10 cellular contexts compared by ENCODE assay signal in the genomic region with DNA sequence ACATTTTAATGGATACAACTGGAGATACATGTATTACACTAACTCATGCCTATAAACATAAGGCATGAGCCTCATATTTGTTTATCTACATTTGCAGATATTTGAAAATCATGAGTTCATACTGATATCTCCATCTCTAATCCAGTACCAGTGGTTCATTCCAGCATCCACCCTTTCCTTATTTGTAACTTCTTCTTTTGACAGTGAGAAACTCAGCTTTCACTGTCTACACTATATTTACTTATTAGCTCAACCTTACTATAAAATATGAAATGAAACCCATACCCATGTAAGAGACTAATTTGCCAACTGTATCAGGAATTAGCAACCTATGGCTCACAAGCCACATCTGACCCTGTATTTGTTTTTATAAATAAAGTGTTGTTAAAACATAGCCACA.
DNase-seq lines count a peak whose midpoint lies in the region; ATAC-seq and TF ChIP-seq lines count a peak whose summit lies in the region.
"Had no signal": no experiment of that assay in that cellular context is flagged by ENCODE, and none has a peak within 500 bp of the region (broad histone marks: within the 10 kb centered on the region; RNA-seq: fewer than 3 reads in every experiment).

No MANE protein-coding gene starts in this region.

- H3K36me3 ChIP-seq in CD8-positive, alpha-beta memory T cell (ENCODE audit: insufficient read depth, low read length) = no peaks in the 10 kb centered on the region

- peaks cover 29% of the 10 kb centered on the region for H3K4me1 Mint-ChIP-seq in stimulated activated naive CD8-positive, alpha-beta T cell treated with anti-CD3 and anti-CD28 coated beads, Interleukin-15, Interleukin-2, amounts not matched to agents 100 ng/mL and 50 ng/mL, for 24 hours (ENCODE audit: low read depth)
- H3K4me1 Mint-ChIP-seq in CD8-positive, alpha-beta memory T cell = peaks cover 14 to 19% (median 16%) of the 10 kb centered on the region in 3 donors

- no peak for ATAC-seq in stimulated activated naive CD8-positive, alpha-beta T cell treated with anti-CD3 and anti-CD28 coated beads, Interleukin-15, Interleukin-2, amounts not matched to agents 100 U/mL and 50 U/mL, for 24 hours
- no peak for ATAC-seq in HG02970 (IDR thresholded peaks at IDR 0.05; ENCODE audit: low FRiP score, unreplicated experiment)

- H3K27me3 Mint-ChIP-seq in stimulated activated naive CD8-positive, alpha-beta T cell treated with anti-CD3 and anti-CD28 coated beads, Interleukin-15, Interleukin-2, amounts not matched to agents 100 ng/mL and 50 ng/mL, for 24 hours = no peaks in the 10 kb centered on the region
- H3K27me3 Mint-ChIP-seq in CD8-positive, alpha-beta memory T cell = no peaks in the 10 kb centered on the region

- POLR2A ChIA-PET in CD8-positive, alpha-beta memory T cell (lab: Charles Lee) = no interaction called here

- H3K9me3 Mint-ChIP-seq in stimulated activated naive CD8-positive, alpha-beta T cell treated with anti-CD3 and anti-CD28 coated beads, Interleukin-15, Interleukin-2, amounts not matched to agents 100 ng/mL and 50 ng/mL, for 24 hours = peaks cover 3% of the 10 kb centered on the region
- no peaks in the 10 kb centered on the region for H3K9me3 Mint-ChIP-seq in CD8-positive, alpha-beta memory T cell

- no peak for DNase-seq in stimulated activated naive CD8-positive, alpha-beta T cell treated with anti-CD3 and anti-CD28 coated beads, Interleukin-15, Interleukin-2, amounts not matched to agents 100 U/mL and 50 U/mL, for 24 hours
- DNase-seq in M059J (ENCODE audit: low read depth) (peak; percentile 5), coronary artery (ENCODE audit: low spot score) (no peak), DMS79 treated with DMSO at 0.1 percent for 48 hours (lab: John Stamatoyannopoulos, UW) (no peak), NCI-H1105 (lab: John Stamatoyannopoulos, UW) (no peak)
- DNase-seq in CD8-positive, alpha-beta memory T cell = no peak
- DNase-seq: activated CD4-positive, alpha-beta T cell treated with anti-CD3 and anti-CD28 coated beads for 1 hour; COR-L47 had no signal

- H3K27me3 ChIP-seq in CD8-positive, alpha-beta memory T cell (ENCODE audit: insufficient read depth, low read length, poor library complexity, severe bottlenecking) = no peaks in the 10 kb centered on the region

- H3K4me1 ChIP-seq in CD8-positive, alpha-beta memory T cell (ENCODE audit: insufficient read depth, low read length) = peaks cover 17% of the 10 kb centered on the region

- H3K27ac Mint-ChIP-seq in stimulated activated naive CD8-positive, alpha-beta T cell treated with anti-CD3 and anti-CD28 coated beads, Interleukin-15, Interleukin-2, amounts not matched to agents 100 ng/mL and 50 ng/mL, for 24 hours = peak overlapping the region; percentile 83
- H3K27ac Mint-ChIP-seq in CD8-positive, alpha-beta memory T cell = peak overlapping the region in 1 of 8 donors; percentile 47

- H3K9me3 ChIP-seq in CD8-positive, alpha-beta memory T cell (ENCODE audit: low read length) = no peaks in the 10 kb centered on the region

- TF ChIP-seq CTCF in coronary artery (IDR thresholded peaks at IDR 0.05) = no peak

- CTCF ChIA-PET in CD8-positive, alpha-beta memory T cell (lab: Charles Lee) = no interaction called here

- H3K27ac ChIP-seq in coronary artery = peak overlapping the region in 1 of 2 donors; percentile 32
- no peak overlapping the region for H3K27ac ChIP-seq in CD8-positive, alpha-beta memory T cell (ENCODE audit: low read depth, low read length)

- H3K4me3 ChIP-seq in coronary artery = peak overlapping the region; percentile 42
- no peak overlapping the region for H3K4me3 ChIP-seq in CD8-positive, alpha-beta memory T cell (ENCODE audit: low read length)

- peak overlapping the region; percentile 53 for H3K4me3 Mint-ChIP-seq in stimulated activated naive CD8-positive, alpha-beta T cell treated with anti-CD3 and anti-CD28 coated beads, Interleukin-15, Interleukin-2, amounts not matched to agents 100 ng/mL and 50 ng/mL, for 24 hours
- peak overlapping the region in 1 of 7 donors; percentile 54 for H3K4me3 Mint-ChIP-seq in CD8-positive, alpha-beta memory T cell

- H3K36me3 Mint-ChIP-seq in stimulated activated naive CD8-positive, alpha-beta T cell treated with anti-CD3 and anti-CD28 coated beads, Interleukin-15, Interleukin-2, amounts not matched to agents 100 ng/mL and 50 ng/mL, for 24 hours (ENCODE audit: low read depth) = no peaks in the 10 kb centered on the region
- H3K36me3 Mint-ChIP-seq in CD8-positive, alpha-beta memory T cell = no peaks in the 10 kb centered on the region
